28 cellular contexts compared by ENCODE assay signal in genomic region chr6:138523347-138524210, GRCh38. TPM values are rescaled to one million over a fixed set of nuclear protein-coding genes. Genes with fewer than 3 reads are reported as not detected.
DNase-seq lines count a peak whose midpoint lies in the region; ATAC-seq lines count a peak whose summit lies in the region.
"Had no signal": no experiment of that assay in that cellular context is flagged by ENCODE, and none has a peak within 500 bp of the region (broad histone marks: within the 10 kb centered on the region; RNA-seq: fewer than 3 reads in every experiment).

No MANE protein-coding gene starts in this region.

- no peak overlapping the region for H3K4me3 Mint-ChIP-seq in immature natural killer cell
- H3K4me3 Mint-ChIP-seq: activated CD4-positive, alpha-beta T cell treated with anti-CD3 and anti-CD28 coated beads, Interleukin-2, amount 10 ng/mL, durations not matched to agents 24 days and 14 days; activated T-cell treated with anti-CD3 and anti-CD28 coated beads, Interleukin-2, amount 50 U/mL, for 24 hours; nephron progenitor cell; T-helper 2 cell treated with Interferon-gamma antibody and Interleukin-4, amounts not matched to agents 5 μg/mL and 100 μg/mL, for 36 hours had no signal

- no peak overlapping the region for H3K27ac Mint-ChIP-seq in immature natural killer cell
- H3K27ac Mint-ChIP-seq: activated CD4-positive, alpha-beta T cell treated with anti-CD3 and anti-CD28 coated beads, Interleukin-2, amount 10 ng/mL, durations not matched to agents 24 days and 14 days; activated T-cell treated with anti-CD3 and anti-CD28 coated beads, Interleukin-2, amount 50 U/mL, for 24 hours; nephron progenitor cell; T-helper 2 cell treated with Interferon-gamma antibody and Interleukin-4, amounts not matched to agents 5 μg/mL and 100 μg/mL, for 36 hours had no signal

- H3K36me3 Mint-ChIP-seq in immature natural killer cell = no peaks in the 10 kb centered on the region

- no peak overlapping the region for H3K4me2 ChIP-seq in mesendoderm (ENCODE audit: low read length)

- H3K4me3 ChIP-seq in mesendoderm (ENCODE audit: low read length) (no peak overlapping the region), right cardiac atrium (ENCODE audit: low read length) (no peak overlapping the region)
- H3K4me3 ChIP-seq: dorsolateral prefrontal cortex, ovary, transverse colon had no signal

- H3K79me1 ChIP-seq in mesendoderm (ENCODE audit: low read length) = peaks cover 5% of the 10 kb centered on the region

- no CpG with 5 or more reads among the region's 7 CpGs for WGBS in mesendoderm (ENCODE audit: extremely low coverage, insufficient coverage, low lambda C conversion rate)
- 84% methylated on average over 7 of the region's 7 CpGs for WGBS in right cardiac atrium

- H3K79me2 ChIP-seq in mesendoderm (ENCODE audit: control insufficient read depth, insufficient read depth, low read length) = peaks cover 9% of the 10 kb centered on the region

- H4K5ac ChIP-seq in mesendoderm (ENCODE audit: low read length) = no peak overlapping the region

- no peaks in the 10 kb centered on the region for H3K9me3 ChIP-seq in right cardiac atrium (ENCODE audit: control insufficient read depth, low read length)
- H3K9me3 ChIP-seq: BE2C, ovary, transverse colon had no signal

- no peaks in the 10 kb centered on the region for H3K9me3 Mint-ChIP-seq in immature natural killer cell
- H3K9me3 Mint-ChIP-seq: activated CD4-positive, alpha-beta T cell treated with anti-CD3 and anti-CD28 coated beads, Interleukin-2, amount 10 ng/mL, durations not matched to agents 24 days and 14 days; activated T-cell treated with anti-CD3 and anti-CD28 coated beads, Interleukin-2, amount 50 U/mL, for 24 hours; T-helper 2 cell treated with Interferon-gamma antibody and Interleukin-4, amounts not matched to agents 5 μg/mL and 100 μg/mL, for 36 hours had no signal

- no peak overlapping the region for H3K9ac ChIP-seq in mesendoderm (ENCODE audit: low read length)

- DNase-seq in ELR (ENCODE audit: low read depth) (peak; percentile 39), NCI-H69 (lab: John Stamatoyannopoulos, UW) (peak; percentile 35), dermis blood vessel endothelial cell (peak; percentile 73), mesendoderm (no peak), right cardiac atrium (no peak), immature natural killer cell (no peak), 8988T (no peak)
- DNase-seq in stimulated activated CD4-positive, alpha-beta T cell treated with anti-CD3 and anti-CD28 coated beads, Interleukin-4, amount 100 ng/mL, for 1 hour = no peak
- DNase-seq: ACHN; activated CD4-positive, alpha-beta T cell treated with anti-CD3 and anti-CD28 coated beads, Interleukin-2, amount 10 ng/mL, durations not matched to agents 24 days and 14 days; activated gamma-delta T cell treated with Interleukin-2 at 50 U/mL for 16 hours; activated T-cell treated with anti-CD3 and anti-CD28 coated beads, Interleukin-2, amount 50 U/mL, for 24 hours; BE2C; DMS153; dorsolateral prefrontal cortex; HCEC 1CT; kidney; NCI-H1105; NCI-H2029; NCI-H2227 treated with DMSO at 0.1 percent for 48 hours; NCI-H748 treated with DMSO at 0.1 percent for 48 hours; nephron progenitor cell; ovary; retina; stimulated activated CD4-positive, alpha-beta T cell treated with anti-CD3 and anti-CD28 coated beads, Interleukin-2, amount 100 ng/mL, for 24 hours; transverse colon; WERI-Rb-1 had no signal

- no peaks in the 10 kb centered on the region for H3K36me3 ChIP-seq in mesendoderm (ENCODE audit: control insufficient read depth, insufficient read depth, low read length)
- H3K36me3 ChIP-seq: BE2C, ovary, transverse colon, WERI-Rb-1 had no signal

- no peak overlapping the region for H3K23ac ChIP-seq in mesendoderm (ENCODE audit: low read length)

- intact Hi-C loops in right cardiac atrium (cut with DNase I) = loop anchor here in 1 of 4 donors (10.0 kb wide), 1 partner anchor 51 kb away; no protein-coding TSS in a partner anchor

- H3K4me1 ChIP-seq in mesendoderm (ENCODE audit: control insufficient read depth, low read depth, low read length) (peaks cover 10% of the 10 kb centered on the region), right cardiac atrium (ENCODE audit: control insufficient read depth, insufficient read depth, low read length) (peaks cover 4% of the 10 kb centered on the region)
- H3K4me1 ChIP-seq: BE2C had no signal

- H3K56ac ChIP-seq in mesendoderm (ENCODE audit: low read length) = no peak overlapping the region

- no peak overlapping the region for H2BK5ac ChIP-seq in mesendoderm (ENCODE audit: low read length)

- no peak overlapping the region for H4K8ac ChIP-seq in mesendoderm (ENCODE audit: low read depth, low read length)

- H2AK5ac ChIP-seq in mesendoderm (ENCODE audit: low read length) = no peak overlapping the region

- peaks cover 0 to 10% (median 5%) of the 10 kb centered on the region in 3 donors for H3K27me3 Mint-ChIP-seq in immature natural killer cell (ENCODE audit: low read depth in 3 of 3)

- no peak overlapping the region for H2BK120ac ChIP-seq in mesendoderm (ENCODE audit: low read depth, low read length)

- peak overlapping the region; percentile 72 for H3K18ac ChIP-seq in mesendoderm (ENCODE audit: low read length)

- H3K4ac ChIP-seq in mesendoderm (ENCODE audit: low read depth, low read length) = no peak overlapping the region

- no peaks in the 10 kb centered on the region for H3K27me3 ChIP-seq in mesendoderm (ENCODE audit: insufficient read depth, low read length, poor library complexity)
- no peaks in the 10 kb centered on the region for H3K27me3 ChIP-seq in right cardiac atrium (ENCODE audit: control insufficient read depth, insufficient read depth)
- H3K27me3 ChIP-seq: BE2C, ovary, transverse colon had no signal

- no peaks in the 10 kb centered on the region for H3K4me1 Mint-ChIP-seq in immature natural killer cell

- H2BK15ac ChIP-seq in mesendoderm (replicated peaks; ENCODE audit: low read depth) = no peak overlapping the region

- no peak for ATAC-seq in right cardiac atrium

- H3K27ac ChIP-seq in mesendoderm (ENCODE audit: low read depth, low read length) (no peak overlapping the region), right cardiac atrium (ENCODE audit: low read length) (no peak overlapping the region)
- H3K27ac ChIP-seq: ovary, WERI-Rb-1 had no signal

RNA-seq across cellular contexts. Expression of gene NHSL1, which starts 24.3 kb away (rescaled TPM):
- total RNA-seq in dermis blood vessel endothelial cell (45.1 and 78.7 TPM in 2 replicates), right cardiac atrium (10 to 100 TPM; 35.4 to 46.5 (median 38.8) TPM)
- polyA plus RNA-seq in mesendoderm (2013, experiment 1 of 2) = 23.1 TPM
- 23.1 TPM for polyA plus RNA-seq in mesendoderm (2013, experiment 2 of 2)
- polyA plus RNA-seq in right cardiac atrium (10.5 TPM), immature natural killer cell (under 1 TPM in 1 of 3 donors, not detected in 2; 0.09 TPM)

Comparison
In these comparisons a context has a peak if more than half of its experiments do, and no peak if none do; other contexts are left out.
1. DNase-seq: peak in ELR (single experiment), NCI-H69 (single experiment) and dermis blood vessel endothelial cell (single experiment); none in mesendoderm (single experiment), right cardiac atrium (0 of 3), immature natural killer cell (0 of 3), 8988T (single experiment) and stimulated activated CD4-positive, alpha-beta T cell treated with anti-CD3 and anti-CD28 coated beads, Interleukin-4, amount 100 ng/mL, for 1 hour (single experiment).